Comparison of ENCODE assay signal across 11 cellular contexts in the genomic region with DNA sequence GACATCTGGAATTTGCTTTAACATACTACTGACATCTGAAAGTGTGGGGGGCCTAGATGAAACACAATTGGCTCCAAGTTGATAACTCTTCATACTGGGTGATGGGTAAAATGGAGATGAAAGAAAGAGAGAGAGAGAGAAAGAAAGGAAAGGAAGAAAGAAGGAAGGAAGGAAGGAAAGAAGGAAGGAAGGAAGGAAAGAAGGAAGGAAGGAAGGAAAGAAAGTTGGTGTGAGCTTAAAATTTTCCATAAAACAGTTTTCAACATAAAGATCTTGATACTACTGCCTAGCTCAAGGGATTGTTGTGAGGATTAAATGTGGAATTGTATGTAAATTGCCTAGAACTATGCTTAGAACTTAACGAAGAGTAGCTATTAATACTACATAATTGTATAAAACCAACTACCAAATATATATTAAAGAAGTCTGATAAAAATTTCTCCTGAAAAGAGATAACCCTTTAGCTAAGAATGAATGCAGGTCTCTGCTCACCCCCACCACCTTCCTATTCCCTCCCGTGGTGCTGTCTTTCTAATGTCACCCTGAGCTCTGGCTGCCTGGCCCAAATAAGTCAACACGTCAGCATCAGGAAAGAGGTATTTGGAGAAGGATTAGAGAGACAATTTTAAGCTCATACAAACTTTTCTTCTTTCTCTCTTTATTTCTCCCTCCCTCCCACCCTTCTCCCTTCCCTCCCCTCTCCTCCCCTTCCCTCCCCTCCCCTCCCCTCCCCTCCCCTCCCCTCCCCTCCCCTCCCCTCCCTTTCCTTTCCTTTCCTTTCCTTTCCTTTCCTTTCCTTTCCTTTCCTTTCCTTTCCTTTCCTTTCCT.
DNase-seq lines count a peak whose midpoint lies in the region; ATAC-seq and TF ChIP-seq lines count a peak whose summit lies in the region.
"Had no signal": no experiment of that assay in that cellular context is flagged by ENCODE, and none has a peak within 500 bp of the region (broad histone marks: within the 10 kb centered on the region; RNA-seq: fewer than 3 reads in every experiment).

No MANE protein-coding gene starts in this region.

- intact Hi-C loops in activated CD4-positive, alpha-beta T cell treated with anti-CD3 and anti-CD28 coated beads, Interleukin-2, amount 10 ng/mL, durations not matched to agents 24 days and 14 days (cut with micrococcal nuclease) = loop anchor here (1.0 to 10.0 kb wide), 3 partner anchors 44 to 1210 kb away; no protein-coding TSS in a partner anchor

- peak overlapping the region; percentile 77 for H3K4me3 Mint-ChIP-seq in activated CD4-positive, alpha-beta T cell treated with anti-CD3 and anti-CD28 coated beads, Interleukin-2, amount 10 ng/mL, durations not matched to agents 24 days and 14 days
- H3K4me3 Mint-ChIP-seq in GM23338 (no peak overlapping the region), immature natural killer cell (no peak overlapping the region)
- peak overlapping the region; percentile 86 for H3K4me3 Mint-ChIP-seq in activated T-helper 17 cell treated with anti-CD3 and anti-CD28 coated beads, Interleukin-2, amount 50 U/mL, for 72 hours
- H3K4me3 Mint-ChIP-seq in natural killer cell treated with Interleukin-12 subunit alpha and Interleukin-12 subunit beta and Interleukin-15 and Interleukin-18, amount 100 ng/mL, for 72 hours = peak overlapping the region; percentile 83
- H3K4me3 Mint-ChIP-seq: endodermal cell had no signal

- no peak for TF ChIP-seq CTCF in GM23338 (conservative IDR thresholded peaks at IDR 0.05; ENCODE audit: low read depth in 2 of 2)

- peak; percentile 32; the same call in 2 of the 3 replicates for ATAC-seq in GM23338
- no peak for ATAC-seq in activated T-helper 17 cell treated with anti-CD3 and anti-CD28 coated beads, Interleukin-2, amount 50 U/mL, for 72 hours (replicated peaks)
- ATAC-seq in natural killer cell treated with Interleukin-12 subunit alpha and Interleukin-12 subunit beta and Interleukin-15 and Interleukin-18, amount 100 ng/mL, for 72 hours = no peak
- no peak for ATAC-seq in HG03097 (IDR thresholded peaks at IDR 0.05; ENCODE audit: low FRiP score, unreplicated experiment)

- no peaks in the 10 kb centered on the region for H3K9me3 Mint-ChIP-seq in activated CD4-positive, alpha-beta T cell treated with anti-CD3 and anti-CD28 coated beads, Interleukin-2, amount 10 ng/mL, durations not matched to agents 24 days and 14 days
- no peaks in the 10 kb centered on the region for H3K9me3 Mint-ChIP-seq in GM23338
- H3K9me3 Mint-ChIP-seq in activated T-helper 17 cell treated with anti-CD3 and anti-CD28 coated beads, Interleukin-2, amount 50 U/mL, for 72 hours = no peaks in the 10 kb centered on the region
- no peaks in the 10 kb centered on the region for H3K9me3 Mint-ChIP-seq in natural killer cell treated with Interleukin-12 subunit alpha and Interleukin-12 subunit beta and Interleukin-15 and Interleukin-18, amount 100 ng/mL, for 72 hours
- no peaks in the 10 kb centered on the region for H3K9me3 Mint-ChIP-seq in immature natural killer cell
- H3K9me3 Mint-ChIP-seq: endodermal cell had no signal

- no peak overlapping the region for H3K4me3 ChIP-seq in GM23338
- H3K4me3 ChIP-seq: HAP-1, pancreas had no signal

- no peak overlapping the region for H3K27ac ChIP-seq in GM23338 (ENCODE audit: low read depth)
- H3K27ac ChIP-seq: pancreas had no signal

- DNase-seq in activated CD4-positive, alpha-beta T cell treated with anti-CD3 and anti-CD28 coated beads, Interleukin-2, amount 10 ng/mL, durations not matched to agents 24 days and 14 days = peak; percentile 51
- no peak for DNase-seq in activated CD4-positive, alpha-beta T cell treated with anti-CD3 and anti-CD28 coated beads for 48 hours
- peak; percentile 12 for DNase-seq in GM23338 (ENCODE audit: low spot score)
- no peak for DNase-seq in natural killer cell treated with Interleukin-12 subunit alpha and Interleukin-12 subunit beta and Interleukin-15 and Interleukin-18, amount 100 ng/mL, for 72 hours (ENCODE audit: low spot score)
- DNase-seq in NCI-H146 (lab: John Stamatoyannopoulos, UW) = no peak
- no peak for DNase-seq in immature natural killer cell
- DNase-seq: endodermal cell, pancreas had no signal

- H3K4me2 ChIP-seq in GM23338 = no peak overlapping the region

- no peaks in the 10 kb centered on the region for H4K20me1 ChIP-seq in GM23338 (replicated peaks; ENCODE audit: insufficient read depth)

- no peaks in the 10 kb centered on the region for H3K36me3 Mint-ChIP-seq in activated CD4-positive, alpha-beta T cell treated with anti-CD3 and anti-CD28 coated beads, Interleukin-2, amount 10 ng/mL, durations not matched to agents 24 days and 14 days (ENCODE audit: low read depth)
- H3K36me3 Mint-ChIP-seq in GM23338 (ENCODE audit: low read depth) = no peaks in the 10 kb centered on the region
- H3K36me3 Mint-ChIP-seq in activated T-helper 17 cell treated with anti-CD3 and anti-CD28 coated beads, Interleukin-2, amount 50 U/mL, for 72 hours (ENCODE audit: low read depth) = no peaks in the 10 kb centered on the region
- no peaks in the 10 kb centered on the region for H3K36me3 Mint-ChIP-seq in natural killer cell treated with Interleukin-12 subunit alpha and Interleukin-12 subunit beta and Interleukin-15 and Interleukin-18, amount 100 ng/mL, for 72 hours
- no peaks in the 10 kb centered on the region for H3K36me3 Mint-ChIP-seq in immature natural killer cell

- H2AFZ ChIP-seq in GM23338 = no peak overlapping the region

- no peaks in the 10 kb centered on the region for H3K79me2 ChIP-seq in GM23338 (replicated peaks; ENCODE audit: insufficient read depth)

- H3K4me1 ChIP-seq in GM23338 (ENCODE audit: insufficient read depth) = peaks cover 8% of the 10 kb centered on the region; the same call in 1 of the 2 replicates
- H3K4me1 ChIP-seq: HAP-1 had no signal

- no peaks in the 10 kb centered on the region for H3K9me2 ChIP-seq in GM23338 (ENCODE audit: insufficient read depth)

- no peaks in the 10 kb centered on the region for H3F3A ChIP-seq in GM23338 (replicated peaks; ENCODE audit: low read depth)

- no peaks in the 10 kb centered on the region for H3K27me3 ChIP-seq in GM23338 (ENCODE audit: insufficient read depth)
- H3K27me3 ChIP-seq: pancreas had no signal

- no peaks in the 10 kb centered on the region for H3K36me3 ChIP-seq in GM23338 (ENCODE audit: insufficient read depth)
- H3K36me3 ChIP-seq: HAP-1, pancreas had no signal

- peaks cover 19% of the 10 kb centered on the region for H3K27me3 Mint-ChIP-seq in activated CD4-positive, alpha-beta T cell treated with anti-CD3 and anti-CD28 coated beads, Interleukin-2, amount 10 ng/mL, durations not matched to agents 24 days and 14 days
- H3K27me3 Mint-ChIP-seq in GM23338 (ENCODE audit: insufficient read depth, low read depth, poor library complexity) (peaks cover 1% of the 10 kb centered on the region), immature natural killer cell (ENCODE audit: low read depth in 3 of 3) (peaks cover 0 to 2% (median 0%) of the 10 kb centered on the region in 3 donors)
- H3K27me3 Mint-ChIP-seq in activated T-helper 17 cell treated with anti-CD3 and anti-CD28 coated beads, Interleukin-2, amount 50 U/mL, for 72 hours = no peaks in the 10 kb centered on the region
- peaks cover 0 to 7% of the 10 kb centered on the region in 2 donors for H3K27me3 Mint-ChIP-seq in natural killer cell treated with Interleukin-12 subunit alpha and Interleukin-12 subunit beta and Interleukin-15 and Interleukin-18, amount 100 ng/mL, for 72 hours

- peak overlapping the region; percentile 93 for H3K27ac Mint-ChIP-seq in activated CD4-positive, alpha-beta T cell treated with anti-CD3 and anti-CD28 coated beads, Interleukin-2, amount 10 ng/mL, durations not matched to agents 24 days and 14 days
- H3K27ac Mint-ChIP-seq in GM23338 = no peak overlapping the region
- peak overlapping the region; percentile 95 for H3K27ac Mint-ChIP-seq in activated T-helper 17 cell treated with anti-CD3 and anti-CD28 coated beads, Interleukin-2, amount 50 U/mL, for 72 hours
- H3K27ac Mint-ChIP-seq in natural killer cell treated with Interleukin-12 subunit alpha and Interleukin-12 subunit beta and Interleukin-15 and Interleukin-18, amount 100 ng/mL, for 72 hours = peak overlapping the region; percentile 89 to 95
- H3K27ac Mint-ChIP-seq in immature natural killer cell = peak overlapping the region in 3 of 6 donors; percentile 25 to 87 (median 52)
- H3K27ac Mint-ChIP-seq: endodermal cell had no signal

- peaks cover 37% of the 10 kb centered on the region for H3K4me1 Mint-ChIP-seq in activated CD4-positive, alpha-beta T cell treated with anti-CD3 and anti-CD28 coated beads, Interleukin-2, amount 10 ng/mL, durations not matched to agents 24 days and 14 days
- H3K4me1 Mint-ChIP-seq in GM23338 (peaks cover 15% of the 10 kb centered on the region), immature natural killer cell (peaks cover 14 to 18% of the 10 kb centered on the region in 2 donors)
- H3K4me1 Mint-ChIP-seq in activated T-helper 17 cell treated with anti-CD3 and anti-CD28 coated beads, Interleukin-2, amount 50 U/mL, for 72 hours = peaks cover 26% of the 10 kb centered on the region
- peaks cover 31 to 35% of the 10 kb centered on the region in 2 donors for H3K4me1 Mint-ChIP-seq in natural killer cell treated with Interleukin-12 subunit alpha and Interleukin-12 subunit beta and Interleukin-15 and Interleukin-18, amount 100 ng/mL, for 72 hours (ENCODE audit: low read depth in 2 of 2)

Comparison
In these comparisons a context has a peak if more than half of its experiments do, and no peak if none do; other contexts are left out.
1. DNase-seq: peak in activated CD4-positive, alpha-beta T cell treated with anti-CD3 and anti-CD28 coated beads, Interleukin-2, amount 10 ng/mL, durations not matched to agents 24 days and 14 days (single experiment) and GM23338 (single experiment); none in activated CD4-positive, alpha-beta T cell treated with anti-CD3 and anti-CD28 coated beads for 48 hours (single experiment), natural killer cell treated with Interleukin-12 subunit alpha and Interleukin-12 subunit beta and Interleukin-15 and Interleukin-18, amount 100 ng/mL, for 72 hours (single experiment), NCI-H146 (single experiment) and immature natural killer cell (0 of 3).
2. H3K4me3 Mint-ChIP-seq: peak in activated CD4-positive, alpha-beta T cell treated with anti-CD3 and anti-CD28 coated beads, Interleukin-2, amount 10 ng/mL, durations not matched to agents 24 days and 14 days (single experiment), activated T-helper 17 cell treated with anti-CD3 and anti-CD28 coated beads, Interleukin-2, amount 50 U/mL, for 72 hours (single experiment) and natural killer cell treated with Interleukin-12 subunit alpha and Interleukin-12 subunit beta and Interleukin-15 and Interleukin-18, amount 100 ng/mL, for 72 hours (single experiment); none in GM23338 (single experiment) and immature natural killer cell (0 of 5).